Comparison of ENCODE assay signal across 3 cellular contexts in genomic region chr1:26873097-26873496, GRCh38. TPM values are rescaled to one million over a fixed set of nuclear protein-coding genes. Genes with fewer than 3 reads are reported as not detected.
"Had no signal": no experiment of that assay in that cellular context is flagged by ENCODE, and none has a peak within 500 bp of the region (broad histone marks: within the 10 kb centered on the region; RNA-seq: fewer than 3 reads in every experiment).

No MANE protein-coding gene starts in this region.

RNA-seq across cellular contexts. Expression of gene SFN, which starts 10.1 kb away (rescaled TPM):
- total RNA-seq: Right ventricle myocardium inferior had no signal

RNA-seq across cellular contexts. Expression of gene NR0B2, which starts 40.7 kb away (rescaled TPM):
- total RNA-seq: NCI-H460, SJCRH30 had no signal
